Comparison of ENCODE assay signal across 3 cellular contexts in the genomic region with DNA sequence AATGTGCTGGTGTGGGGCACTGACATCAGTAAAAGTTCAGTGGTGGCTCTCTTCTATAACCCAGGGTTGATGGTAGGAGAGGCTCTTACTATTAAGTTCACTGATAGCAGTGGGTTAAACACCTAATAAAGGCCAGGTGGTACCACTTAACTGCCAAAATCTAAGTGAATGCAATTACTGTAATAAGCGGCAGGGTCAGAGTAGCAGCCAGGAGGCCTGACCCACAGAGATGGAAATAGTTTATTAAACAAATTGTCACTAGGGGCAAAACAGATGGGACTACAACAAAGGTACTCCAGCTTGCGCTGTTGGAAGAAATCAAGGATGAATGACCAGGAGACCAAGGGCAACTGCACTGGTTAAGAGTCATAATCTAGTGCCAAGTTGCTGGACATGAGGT.
TF ChIP-seq lines count a peak whose summit lies in the region.

No MANE protein-coding gene starts in this region.

TF ChIP-seq in SK-N-SH, 30 proteins besides CTCF, POLR2A, EP300 and RAD21:
- TF ChIP-seq GATA2 (CRISPR knock-in tag; IDR thresholded peaks at IDR 0.05) (peak; percentile 44; the same call in 1 of the 2 replicates), RCOR1 (IDR thresholded peaks at IDR 0.05; ENCODE audit: low read length) (peak; percentile 60), RXRA (IDR thresholded peaks at IDR 0.05; ENCODE audit: borderline replicate concordance, low read depth) (no peak)

TF ChIP-seq in SK-N-SH treated with all-trans-retinoic acid at 6 μM for 48 hours, 23 proteins besides CTCF, POLR2A, EP300 and RAD21:
- no peak for TF ChIP-seq ZNF565 (CRISPR knock-in tag; conservative IDR thresholded peaks at IDR 0.05; ENCODE audit: low read depth)

TF ChIP-seq in HepG2, 621 proteins besides CTCF, POLR2A, EP300 and RAD21:
- no peak for TF ChIP-seq ZNF607 (CRISPR knock-in tag; IDR thresholded peaks at IDR 0.05; ENCODE audit: borderline replicate concordance)
- no peak for TF ChIP-seq GPN1 (CRISPR knock-in tag; IDR thresholded peaks at IDR 0.05; ENCODE audit: borderline replicate concordance)
